Comparison of ENCODE assay signal across 1 cellular context in the genomic region with DNA sequence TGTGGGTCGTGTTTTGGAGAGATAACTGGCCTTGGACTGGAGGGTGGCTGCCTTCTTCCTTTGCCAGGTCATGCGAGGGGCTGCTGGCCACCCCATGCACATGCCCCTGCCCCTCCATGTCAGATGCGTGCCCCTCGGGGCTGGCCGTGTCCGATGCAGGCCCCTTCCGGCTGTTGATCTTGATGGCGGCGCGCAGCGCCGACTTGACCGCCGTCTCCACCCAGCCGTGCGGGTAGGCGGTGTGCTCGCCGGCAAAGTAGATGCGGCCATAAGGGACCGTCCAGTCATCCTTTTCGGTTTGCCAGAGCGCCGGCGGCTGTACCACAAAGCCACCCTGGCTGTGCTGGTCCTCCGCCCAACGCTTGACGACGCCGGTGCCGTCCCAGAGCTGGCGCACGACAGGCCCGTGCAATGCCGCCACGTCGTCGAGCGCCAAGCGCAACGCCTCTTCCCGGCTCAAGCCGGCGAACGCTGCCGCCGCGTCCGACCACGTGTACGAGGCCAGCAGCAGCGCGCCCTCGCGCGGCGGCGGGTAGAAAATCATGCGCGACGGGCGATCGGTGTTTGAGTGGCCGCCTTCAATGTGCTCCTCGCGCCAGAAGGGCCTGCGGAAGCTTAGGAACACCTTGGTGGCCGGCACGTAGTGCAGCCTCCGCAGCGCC.
A peak's percentile ranks its signal among the peaks of the same experiment; 100 is the strongest.
TF ChIP-seq lines count a peak whose summit lies in the region.

No MANE protein-coding gene starts in this region.

TF ChIP-seq in WTC11, 78 proteins besides CTCF, POLR2A, EP300 and RAD21 (continued from another document and continues in another):
- TF ChIP-seq TEAD1 (CRISPR knock-in tag; IDR thresholded peaks at IDR 0.05), result peak; percentile 100
- TF ChIP-seq, protein P1, sequence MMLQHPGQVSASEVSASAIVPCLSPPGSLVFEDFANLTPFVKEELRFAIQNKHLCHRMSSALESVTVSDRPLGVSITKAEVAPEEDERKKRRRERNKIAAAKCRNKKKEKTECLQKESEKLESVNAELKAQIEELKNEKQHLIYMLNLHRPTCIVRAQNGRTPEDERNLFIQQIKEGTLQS (CRISPR knock-in tag; conservative IDR thresholded peaks at IDR 0.05), result peak; percentile 96
- TF ChIP-seq, protein P2, sequence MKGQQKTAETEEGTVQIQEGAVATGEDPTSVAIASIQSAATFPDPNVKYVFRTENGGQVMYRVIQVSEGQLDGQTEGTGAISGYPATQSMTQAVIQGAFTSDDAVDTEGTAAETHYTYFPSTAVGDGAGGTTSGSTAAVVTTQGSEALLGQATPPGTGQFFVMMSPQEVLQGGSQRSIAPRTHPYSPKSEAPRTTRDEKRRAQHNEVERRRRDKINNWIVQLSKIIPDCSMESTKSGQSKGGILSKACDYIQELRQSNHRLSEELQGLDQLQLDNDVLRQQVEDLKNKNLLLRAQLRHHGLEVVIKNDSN (CRISPR knock-in tag; IDR thresholded peaks at IDR 0.05), result peak; percentile 95
- TF ChIP-seq, protein P3, sequence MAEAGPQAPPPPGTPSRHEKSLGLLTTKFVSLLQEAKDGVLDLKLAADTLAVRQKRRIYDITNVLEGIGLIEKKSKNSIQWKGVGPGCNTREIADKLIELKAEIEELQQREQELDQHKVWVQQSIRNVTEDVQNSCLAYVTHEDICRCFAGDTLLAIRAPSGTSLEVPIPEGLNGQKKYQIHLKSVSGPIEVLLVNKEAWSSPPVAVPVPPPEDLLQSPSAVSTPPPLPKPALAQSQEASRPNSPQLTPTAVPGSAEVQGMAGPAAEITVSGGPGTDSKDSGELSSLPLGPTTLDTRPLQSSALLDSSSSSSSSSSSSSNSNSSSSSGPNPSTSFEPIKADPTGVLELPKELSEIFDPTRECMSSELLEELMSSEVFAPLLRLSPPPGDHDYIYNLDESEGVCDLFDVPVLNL (CRISPR knock-in tag; IDR thresholded peaks at IDR 0.05; ENCODE audit: borderline replicate concordance, low read depth), result peak; percentile 97
- TF ChIP-seq ZNF232 (CRISPR knock-in tag; IDR thresholded peaks at IDR 0.05), result peak; percentile 100
- peak; percentile 99 for TF ChIP-seq ATF1 (CRISPR knock-in tag; IDR thresholded peaks at IDR 0.05)
- no peak for TF ChIP-seq MXD4 (CRISPR knock-in tag; IDR thresholded peaks at IDR 0.05; ENCODE audit: borderline replicate concordance)
- TF ChIP-seq TEAD4 (CRISPR knock-in tag; IDR thresholded peaks at IDR 0.05), result peak; percentile 98
- peak; percentile 100 for TF ChIP-seq RELA (CRISPR knock-in tag; IDR thresholded peaks at IDR 0.05; ENCODE audit: borderline replicate concordance)
- TF ChIP-seq, protein P4, sequence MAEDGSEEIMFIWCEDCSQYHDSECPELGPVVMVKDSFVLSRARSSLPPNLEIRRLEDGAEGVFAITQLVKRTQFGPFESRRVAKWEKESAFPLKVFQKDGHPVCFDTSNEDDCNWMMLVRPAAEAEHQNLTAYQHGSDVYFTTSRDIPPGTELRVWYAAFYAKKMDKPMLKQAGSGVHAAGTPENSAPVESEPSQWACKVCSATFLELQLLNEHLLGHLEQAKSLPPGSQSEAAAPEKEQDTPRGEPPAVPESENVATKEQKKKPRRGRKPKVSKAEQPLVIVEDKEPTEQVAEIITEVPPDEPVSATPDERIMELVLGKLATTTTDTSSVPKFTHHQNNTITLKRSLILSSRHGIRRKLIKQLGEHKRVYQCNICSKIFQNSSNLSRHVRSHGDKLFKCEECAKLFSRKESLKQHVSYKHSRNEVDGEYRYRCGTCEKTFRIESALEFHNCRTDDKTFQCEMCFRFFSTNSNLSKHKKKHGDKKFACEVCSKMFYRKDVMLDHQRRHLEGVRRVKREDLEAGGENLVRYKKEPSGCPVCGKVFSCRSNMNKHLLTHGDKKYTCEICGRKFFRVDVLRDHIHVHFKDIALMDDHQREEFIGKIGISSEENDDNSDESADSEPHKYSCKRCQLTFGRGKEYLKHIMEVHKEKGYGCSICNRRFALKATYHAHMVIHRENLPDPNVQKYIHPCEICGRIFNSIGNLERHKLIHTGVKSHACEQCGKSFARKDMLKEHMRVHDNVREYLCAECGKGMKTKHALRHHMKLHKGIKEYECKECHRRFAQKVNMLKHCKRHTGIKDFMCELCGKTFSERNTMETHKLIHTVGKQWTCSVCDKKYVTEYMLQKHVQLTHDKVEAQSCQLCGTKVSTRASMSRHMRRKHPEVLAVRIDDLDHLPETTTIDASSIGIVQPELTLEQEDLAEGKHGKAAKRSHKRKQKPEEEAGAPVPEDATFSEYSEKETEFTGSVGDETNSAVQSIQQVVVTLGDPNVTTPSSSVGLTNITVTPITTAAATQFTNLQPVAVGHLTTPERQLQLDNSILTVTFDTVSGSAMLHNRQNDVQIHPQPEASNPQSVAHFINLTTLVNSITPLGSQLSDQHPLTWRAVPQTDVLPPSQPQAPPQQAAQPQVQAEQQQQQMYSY (CRISPR knock-in tag; IDR thresholded peaks at IDR 0.05), result peak; percentile 82
- no peak for TF ChIP-seq HMGA2 (CRISPR knock-in tag; IDR thresholded peaks at IDR 0.05)
- TF ChIP-seq ESRRA (CRISPR knock-in tag; IDR thresholded peaks at IDR 0.05; ENCODE audit: borderline replicate concordance), result peak; percentile 99
- no peak for TF ChIP-seq EMX1 (CRISPR knock-in tag; IDR thresholded peaks at IDR 0.05)
- peak; percentile 99 for TF ChIP-seq NFE2L1 (CRISPR knock-in tag; IDR thresholded peaks at IDR 0.05)
- TF ChIP-seq, protein P5, sequence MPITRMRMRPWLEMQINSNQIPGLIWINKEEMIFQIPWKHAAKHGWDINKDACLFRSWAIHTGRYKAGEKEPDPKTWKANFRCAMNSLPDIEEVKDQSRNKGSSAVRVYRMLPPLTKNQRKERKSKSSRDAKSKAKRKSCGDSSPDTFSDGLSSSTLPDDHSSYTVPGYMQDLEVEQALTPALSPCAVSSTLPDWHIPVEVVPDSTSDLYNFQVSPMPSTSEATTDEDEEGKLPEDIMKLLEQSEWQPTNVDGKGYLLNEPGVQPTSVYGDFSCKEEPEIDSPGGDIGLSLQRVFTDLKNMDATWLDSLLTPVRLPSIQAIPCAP (CRISPR knock-in tag; IDR thresholded peaks at IDR 0.05), result peak; percentile 99
- TF ChIP-seq, protein P6, sequence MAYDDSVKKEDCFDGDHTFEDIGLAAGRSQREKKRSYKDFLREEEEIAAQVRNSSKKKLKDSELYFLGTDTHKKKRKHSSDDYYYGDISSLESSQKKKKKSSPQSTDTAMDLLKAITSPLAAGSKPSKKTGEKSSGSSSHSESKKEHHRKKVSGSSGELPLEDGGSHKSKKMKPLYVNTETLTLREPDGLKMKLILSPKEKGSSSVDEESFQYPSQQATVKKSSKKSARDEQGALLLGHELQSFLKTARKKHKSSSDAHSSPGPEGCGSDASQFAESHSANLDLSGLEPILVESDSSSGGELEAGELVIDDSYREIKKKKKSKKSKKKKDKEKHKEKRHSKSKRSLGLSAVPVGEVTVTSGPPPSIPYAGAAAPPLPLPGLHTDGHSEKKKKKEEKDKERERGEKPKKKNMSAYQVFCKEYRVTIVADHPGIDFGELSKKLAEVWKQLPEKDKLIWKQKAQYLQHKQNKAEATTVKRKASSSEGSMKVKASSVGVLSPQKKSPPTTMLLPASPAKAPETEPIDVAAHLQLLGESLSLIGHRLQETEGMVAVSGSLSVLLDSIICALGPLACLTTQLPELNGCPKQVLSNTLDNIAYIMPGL (CRISPR knock-in tag; IDR thresholded peaks at IDR 0.05), result peak; percentile 100
- TF ChIP-seq, protein P7, sequence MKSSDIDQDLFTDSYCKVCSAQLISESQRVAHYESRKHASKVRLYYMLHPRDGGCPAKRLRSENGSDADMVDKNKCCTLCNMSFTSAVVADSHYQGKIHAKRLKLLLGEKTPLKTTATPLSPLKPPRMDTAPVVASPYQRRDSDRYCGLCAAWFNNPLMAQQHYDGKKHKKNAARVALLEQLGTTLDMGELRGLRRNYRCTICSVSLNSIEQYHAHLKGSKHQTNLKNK (CRISPR knock-in tag; IDR thresholded peaks at IDR 0.05), result no peak
- TF ChIP-seq JUN (CRISPR knock-in tag; IDR thresholded peaks at IDR 0.05), result peak; percentile 99
- TF ChIP-seq, protein P8, sequence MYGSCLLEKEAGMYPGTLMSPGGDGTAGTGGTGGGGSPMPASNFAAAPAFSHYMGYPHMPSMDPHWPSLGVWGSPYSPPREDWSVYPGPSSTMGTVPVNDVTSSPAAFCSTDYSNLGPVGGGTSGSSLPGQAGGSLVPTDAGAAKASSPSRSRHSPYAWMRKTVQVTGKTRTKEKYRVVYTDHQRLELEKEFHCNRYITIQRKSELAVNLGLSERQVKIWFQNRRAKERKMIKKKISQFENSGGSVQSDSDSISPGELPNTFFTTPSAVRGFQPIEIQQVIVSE (CRISPR knock-in tag; IDR thresholded peaks at IDR 0.05; ENCODE audit: borderline replicate concordance), result no peak
- TF ChIP-seq, protein P9, sequence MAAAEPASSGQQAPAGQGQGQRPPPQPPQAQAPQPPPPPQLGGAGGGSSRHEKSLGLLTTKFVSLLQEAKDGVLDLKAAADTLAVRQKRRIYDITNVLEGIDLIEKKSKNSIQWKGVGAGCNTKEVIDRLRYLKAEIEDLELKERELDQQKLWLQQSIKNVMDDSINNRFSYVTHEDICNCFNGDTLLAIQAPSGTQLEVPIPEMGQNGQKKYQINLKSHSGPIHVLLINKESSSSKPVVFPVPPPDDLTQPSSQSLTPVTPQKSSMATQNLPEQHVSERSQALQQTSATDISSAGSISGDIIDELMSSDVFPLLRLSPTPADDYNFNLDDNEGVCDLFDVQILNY (CRISPR knock-in tag; IDR thresholded peaks at IDR 0.05), result peak; percentile 100
- TF ChIP-seq TCF7 (CRISPR knock-in tag; IDR thresholded peaks at IDR 0.05; ENCODE audit: low read depth), result peak; percentile 98
- peak; percentile 98 for TF ChIP-seq SP1 (CRISPR knock-in tag; conservative IDR thresholded peaks at IDR 0.05)
- TF ChIP-seq, protein P10, sequence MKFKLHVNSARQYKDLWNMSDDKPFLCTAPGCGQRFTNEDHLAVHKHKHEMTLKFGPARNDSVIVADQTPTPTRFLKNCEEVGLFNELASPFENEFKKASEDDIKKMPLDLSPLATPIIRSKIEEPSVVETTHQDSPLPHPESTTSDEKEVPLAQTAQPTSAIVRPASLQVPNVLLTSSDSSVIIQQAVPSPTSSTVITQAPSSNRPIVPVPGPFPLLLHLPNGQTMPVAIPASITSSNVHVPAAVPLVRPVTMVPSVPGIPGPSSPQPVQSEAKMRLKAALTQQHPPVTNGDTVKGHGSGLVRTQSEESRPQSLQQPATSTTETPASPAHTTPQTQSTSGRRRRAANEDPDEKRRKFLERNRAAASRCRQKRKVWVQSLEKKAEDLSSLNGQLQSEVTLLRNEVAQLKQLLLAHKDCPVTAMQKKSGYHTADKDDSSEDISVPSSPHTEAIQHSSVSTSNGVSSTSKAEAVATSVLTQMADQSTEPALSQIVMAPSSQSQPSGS (CRISPR knock-in tag; IDR thresholded peaks at IDR 0.05; ENCODE audit: borderline replicate concordance, low read depth), result peak; percentile 97
- TF ChIP-seq, protein P11, sequence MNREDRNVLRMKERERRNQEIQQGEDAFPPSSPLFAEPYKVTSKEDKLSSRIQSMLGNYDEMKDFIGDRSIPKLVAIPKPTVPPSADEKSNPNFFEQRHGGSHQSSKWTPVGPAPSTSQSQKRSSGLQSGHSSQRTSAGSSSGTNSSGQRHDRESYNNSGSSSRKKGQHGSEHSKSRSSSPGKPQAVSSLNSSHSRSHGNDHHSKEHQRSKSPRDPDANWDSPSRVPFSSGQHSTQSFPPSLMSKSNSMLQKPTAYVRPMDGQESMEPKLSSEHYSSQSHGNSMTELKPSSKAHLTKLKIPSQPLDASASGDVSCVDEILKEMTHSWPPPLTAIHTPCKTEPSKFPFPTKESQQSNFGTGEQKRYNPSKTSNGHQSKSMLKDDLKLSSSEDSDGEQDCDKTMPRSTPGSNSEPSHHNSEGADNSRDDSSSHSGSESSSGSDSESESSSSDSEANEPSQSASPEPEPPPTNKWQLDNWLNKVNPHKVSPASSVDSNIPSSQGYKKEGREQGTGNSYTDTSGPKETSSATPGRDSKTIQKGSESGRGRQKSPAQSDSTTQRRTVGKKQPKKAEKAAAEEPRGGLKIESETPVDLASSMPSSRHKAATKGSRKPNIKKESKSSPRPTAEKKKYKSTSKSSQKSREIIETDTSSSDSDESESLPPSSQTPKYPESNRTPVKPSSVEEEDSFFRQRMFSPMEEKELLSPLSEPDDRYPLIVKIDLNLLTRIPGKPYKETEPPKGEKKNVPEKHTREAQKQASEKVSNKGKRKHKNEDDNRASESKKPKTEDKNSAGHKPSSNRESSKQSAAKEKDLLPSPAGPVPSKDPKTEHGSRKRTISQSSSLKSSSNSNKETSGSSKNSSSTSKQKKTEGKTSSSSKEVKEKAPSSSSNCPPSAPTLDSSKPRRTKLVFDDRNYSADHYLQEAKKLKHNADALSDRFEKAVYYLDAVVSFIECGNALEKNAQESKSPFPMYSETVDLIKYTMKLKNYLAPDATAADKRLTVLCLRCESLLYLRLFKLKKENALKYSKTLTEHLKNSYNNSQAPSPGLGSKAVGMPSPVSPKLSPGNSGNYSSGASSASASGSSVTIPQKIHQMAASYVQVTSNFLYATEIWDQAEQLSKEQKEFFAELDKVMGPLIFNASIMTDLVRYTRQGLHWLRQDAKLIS (CRISPR knock-in tag; IDR thresholded peaks at IDR 0.05; ENCODE audit: borderline replicate concordance), result peak; percentile 100
- TF ChIP-seq, protein P12, sequence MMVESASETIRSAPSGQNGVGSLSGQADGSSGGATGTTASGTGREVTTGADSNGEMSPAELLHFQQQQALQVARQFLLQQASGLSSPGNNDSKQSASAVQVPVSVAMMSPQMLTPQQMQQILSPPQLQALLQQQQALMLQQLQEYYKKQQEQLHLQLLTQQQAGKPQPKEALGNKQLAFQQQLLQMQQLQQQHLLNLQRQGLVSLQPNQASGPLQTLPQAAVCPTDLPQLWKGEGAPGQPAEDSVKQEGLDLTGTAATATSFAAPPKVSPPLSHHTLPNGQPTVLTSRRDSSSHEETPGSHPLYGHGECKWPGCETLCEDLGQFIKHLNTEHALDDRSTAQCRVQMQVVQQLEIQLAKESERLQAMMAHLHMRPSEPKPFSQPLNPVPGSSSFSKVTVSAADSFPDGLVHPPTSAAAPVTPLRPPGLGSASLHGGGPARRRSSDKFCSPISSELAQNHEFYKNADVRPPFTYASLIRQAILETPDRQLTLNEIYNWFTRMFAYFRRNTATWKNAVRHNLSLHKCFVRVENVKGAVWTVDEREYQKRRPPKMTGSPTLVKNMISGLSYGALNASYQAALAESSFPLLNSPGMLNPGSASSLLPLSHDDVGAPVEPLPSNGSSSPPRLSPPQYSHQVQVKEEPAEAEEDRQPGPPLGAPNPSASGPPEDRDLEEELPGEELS (CRISPR knock-in tag; IDR thresholded peaks at IDR 0.05), result peak; percentile 100
- no peak for TF ChIP-seq GABPB1 (CRISPR knock-in tag; IDR thresholded peaks at IDR 0.05)
- no peak for TF ChIP-seq GTF2I (CRISPR knock-in tag; conservative IDR thresholded peaks at IDR 0.05)
- TF ChIP-seq, protein P13, sequence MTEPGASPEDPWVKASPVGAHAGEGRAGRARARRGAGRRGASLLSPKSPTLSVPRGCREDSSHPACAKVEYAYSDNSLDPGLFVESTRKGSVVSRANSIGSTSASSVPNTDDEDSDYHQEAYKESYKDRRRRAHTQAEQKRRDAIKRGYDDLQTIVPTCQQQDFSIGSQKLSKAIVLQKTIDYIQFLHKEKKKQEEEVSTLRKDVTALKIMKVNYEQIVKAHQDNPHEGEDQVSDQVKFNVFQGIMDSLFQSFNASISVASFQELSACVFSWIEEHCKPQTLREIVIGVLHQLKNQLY (CRISPR knock-in tag; IDR thresholded peaks at IDR 0.05), result peak; percentile 97
- peak; percentile 99 for TF ChIP-seq SMAD4 (CRISPR knock-in tag; IDR thresholded peaks at IDR 0.05)
- TF ChIP-seq, protein P14, sequence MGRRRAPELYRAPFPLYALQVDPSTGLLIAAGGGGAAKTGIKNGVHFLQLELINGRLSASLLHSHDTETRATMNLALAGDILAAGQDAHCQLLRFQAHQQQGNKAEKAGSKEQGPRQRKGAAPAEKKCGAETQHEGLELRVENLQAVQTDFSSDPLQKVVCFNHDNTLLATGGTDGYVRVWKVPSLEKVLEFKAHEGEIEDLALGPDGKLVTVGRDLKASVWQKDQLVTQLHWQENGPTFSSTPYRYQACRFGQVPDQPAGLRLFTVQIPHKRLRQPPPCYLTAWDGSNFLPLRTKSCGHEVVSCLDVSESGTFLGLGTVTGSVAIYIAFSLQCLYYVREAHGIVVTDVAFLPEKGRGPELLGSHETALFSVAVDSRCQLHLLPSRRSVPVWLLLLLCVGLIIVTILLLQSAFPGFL (CRISPR knock-in tag; IDR thresholded peaks at IDR 0.05; ENCODE audit: borderline replicate concordance), result peak; percentile 97; the same call in 1 of the 2 replicates
